Comparison of ENCODE assay signal across 16 cellular contexts in the genomic region with DNA sequence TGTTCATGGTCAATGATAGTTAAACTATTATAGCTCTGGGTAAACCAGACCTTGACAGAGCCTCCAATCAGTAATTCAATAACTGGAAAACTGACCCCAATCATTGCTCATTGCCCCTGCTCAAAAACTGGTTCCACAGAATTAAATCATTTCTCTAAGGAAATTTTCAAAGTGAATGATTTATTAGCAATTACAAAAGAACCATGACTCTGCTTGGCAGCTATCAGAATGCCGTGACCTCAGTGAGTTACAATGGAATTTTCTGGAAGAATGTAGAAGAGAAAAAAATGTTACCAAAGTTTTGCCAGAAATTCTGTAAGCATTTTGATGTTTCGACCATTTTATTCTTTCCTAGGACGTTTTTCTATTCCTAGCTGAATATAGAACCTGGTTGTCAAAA.
A peak's percentile ranks its signal among the peaks of the same experiment; 100 is the strongest.
DNase-seq lines count a peak whose midpoint lies in the region; ATAC-seq and TF ChIP-seq lines count a peak whose summit lies in the region.
"Had no signal": no experiment of that assay in that cellular context is flagged by ENCODE, and none has a peak within 500 bp of the region (broad histone marks: within the 10 kb centered on the region; RNA-seq: fewer than 3 reads in every experiment).

No MANE protein-coding gene starts in this region.

- 18 to 24% methylated on average over 3 of the region's 3 CpGs for WGBS in GM23248 (ENCODE audit: low coverage in 1 of 2, low lambda C conversion rate in 2 of 2, missing lambda C conversion rate in 2 of 2), 2 experiments

- no peaks in the 10 kb centered on the region for H3K9me2 ChIP-seq in GM23248 (ENCODE audit: insufficient read depth)

- H4K20me1 ChIP-seq in GM23248 (ENCODE audit: insufficient read depth), result no peaks in the 10 kb centered on the region

- in situ Hi-C loops in GM23248 (cut with MboI), result loop anchor here (10.0 to 25.0 kb wide), 3 partner anchors 223 to 533 kb away; a partner anchor contains a TSS

- peaks cover 4% of the 10 kb centered on the region; the same call in 1 of the 2 replicates for H3K4me1 ChIP-seq in GM23248 (ENCODE audit: insufficient read depth)
- H3K4me1 ChIP-seq: BE2C had no signal

- H3K9ac ChIP-seq in GM23248, result no peak overlapping the region

- peak; percentile 40 for DNase-seq in GM23248
- peak; percentile 33 for DNase-seq in fibroblast of mammary gland (ENCODE audit: low read depth)
- no peak for DNase-seq in left lobe of liver (ENCODE audit: low spot score)
- peak; percentile 8 for DNase-seq in stromal cell of bone marrow (ENCODE audit: low read depth)
- no peak for DNase-seq in NCI-H510A treated with DMSO at 0.1 percent for 48 hours (lab: John Stamatoyannopoulos, UW)
- DNase-seq in amniotic stem cell (lab: John Stamatoyannopoulos, UW), result no peak
- DNase-seq in pons (ENCODE audit: low spot score), result no peak
- no peak for DNase-seq in SIG-M5 treated with dmso at 0.1 percent for 504 hours (lab: John Stamatoyannopoulos, UW; ENCODE audit: unreplicated experiment)
- DNase-seq: BE2C; CD4-positive, alpha-beta memory T cell; DMS153; DMS79 treated with DMSO at 0.1 percent for 48 hours; GDM1 had no signal

- H3K27me3 ChIP-seq in GM23248 (replicated peaks; ENCODE audit: insufficient read depth), result no peaks in the 10 kb centered on the region
- H3K27me3 ChIP-seq: BE2C had no signal

- H3K36me3 ChIP-seq in GM23248 (ENCODE audit: low read depth), result no peaks in the 10 kb centered on the region
- H3K36me3 ChIP-seq: BE2C had no signal

- H3K4me3 ChIP-seq in GM23248, result no peak overlapping the region
- no peak overlapping the region for H3K4me3 ChIP-seq in fibroblast of mammary gland (ENCODE audit: control insufficient read depth, low read depth, low read length)

- H3K27ac ChIP-seq in GM23248, result no peak overlapping the region
- H3K27ac ChIP-seq: C4-2B, HL-60 had no signal

- no peak overlapping the region for H3K4me2 ChIP-seq in GM23248 (ENCODE audit: unreplicated experiment)

- H3F3A ChIP-seq in GM23248 (ENCODE audit: insufficient read depth), result no peaks in the 10 kb centered on the region

- TF ChIP-seq CTCF in fibroblast of mammary gland (conservative IDR thresholded peaks at IDR 0.05; ENCODE audit: control insufficient read depth, insufficient read depth, low read depth, low read length), result no peak

- H3K9me3 ChIP-seq in GM23248 (ENCODE audit: low read depth), result peaks cover 4% of the 10 kb centered on the region
- H3K9me3 ChIP-seq: BE2C had no signal

- peak; percentile 37 for ATAC-seq in left lobe of liver
- ATAC-seq: HCT116 had no signal

- H2AFZ ChIP-seq in GM23248, result no peak overlapping the region; the same call in 1 of the 2 replicates

- H3K79me2 ChIP-seq in GM23248 (ENCODE audit: insufficient read depth), result no peaks in the 10 kb centered on the region

Comparison
In these comparisons a context has a peak if more than half of its experiments do, and no peak if none do; other contexts are left out.
1. DNase-seq: peak in GM23248 (single experiment), fibroblast of mammary gland (single experiment) and stromal cell of bone marrow (single experiment); none in left lobe of liver (single experiment), NCI-H510A treated with DMSO at 0.1 percent for 48 hours (single experiment), amniotic stem cell (single experiment), pons (single experiment) and SIG-M5 treated with dmso at 0.1 percent for 504 hours (single experiment).